14 cellular contexts compared by ENCODE assay signal in genomic region chr11:59552844-59553243, GRCh38. TPM values are rescaled to one million over a fixed set of nuclear protein-coding genes. Genes with fewer than 3 reads are reported as not detected.
DNase-seq lines count a peak whose midpoint lies in the region; ATAC-seq and TF ChIP-seq lines count a peak whose summit lies in the region.
"Had no signal": no experiment of that assay in that cellular context is flagged by ENCODE, and none has a peak within 500 bp of the region (broad histone marks: within the 10 kb centered on the region; RNA-seq: fewer than 3 reads in every experiment).

No MANE protein-coding gene starts in this region.

- ATAC-seq in activated T-cell treated with anti-CD3 and anti-CD28 coated beads, Interleukin-2, amount 50 U/mL, for 4 hours: no peak
- ATAC-seq: pancreas had no signal

- DNase-seq in activated T-cell treated with anti-CD3 and anti-CD28 coated beads, Interleukin-2, amount 50 U/mL, for 4 hours: no peak
- no peak for DNase-seq in activated T-cell treated with anti-CD3 and anti-CD28 coated beads, Interleukin-2, amount 50 U/mL, for 1 hour
- no peak for DNase-seq in endodermal cell
- no peak for DNase-seq in spleen
- DNase-seq in pons (ENCODE audit: low spot score): no peak
- no peak for DNase-seq in dermis blood vessel endothelial cell
- DNase-seq in colonic mucosa: no peak
- DNase-seq: NCI-H1417 treated with DMSO at 0.1 percent for 48 hours, pancreas had no signal

- H3K27me3 Mint-ChIP-seq in activated T-cell treated with anti-CD3 and anti-CD28 coated beads, Interleukin-2, amount 50 U/mL, for 4 hours (ENCODE audit: low read depth): peaks cover 5% of the 10 kb centered on the region
- H3K27me3 Mint-ChIP-seq in IgD-negative memory B cell (peaks cover 11% of the 10 kb centered on the region), endodermal cell (ENCODE audit: insufficient read depth) (peaks cover 6% of the 10 kb centered on the region)

- no peak for TF ChIP-seq POLR2A in spleen (IDR thresholded peaks at IDR 0.05)

- H3K27ac Mint-ChIP-seq in IgD-negative memory B cell (peak overlapping the region in 2 of 3 donors; percentile 72 to 100), endodermal cell (no peak overlapping the region)
- H3K27ac Mint-ChIP-seq: dendritic cell treated with granulocyte-macrophage colony-stimulating factor and Interleukin-4, amounts not matched to agents 40 ng/mL and 50 ng/mL, for 4 days had no signal

- TF ChIP-seq CTCF in endodermal cell (conservative IDR thresholded peaks at IDR 0.05) (no peak), spleen (IDR thresholded peaks at IDR 0.05 in 8 of 11, conservative IDR thresholded peaks at IDR 0.05 in 3 of 11) (no peak), colonic mucosa (IDR thresholded peaks at IDR 0.05) (no peak)

- no peaks in the 10 kb centered on the region for H3K36me3 ChIP-seq in endodermal cell (ENCODE audit: control insufficient read depth, insufficient read depth, low read length)
- H3K36me3 ChIP-seq in spleen: no peaks in the 10 kb centered on the region
- H3K36me3 ChIP-seq in colonic mucosa: no peaks in the 10 kb centered on the region
- H3K36me3 ChIP-seq: pancreas, suprapubic skin had no signal

- no peaks in the 10 kb centered on the region for H3K9me3 Mint-ChIP-seq in activated T-cell treated with anti-CD3 and anti-CD28 coated beads, Interleukin-2, amount 50 U/mL, for 4 hours
- H3K9me3 Mint-ChIP-seq in IgD-negative memory B cell: no peaks in the 10 kb centered on the region
- no peaks in the 10 kb centered on the region for H3K9me3 Mint-ChIP-seq in endodermal cell
- H3K9me3 Mint-ChIP-seq: dendritic cell treated with granulocyte-macrophage colony-stimulating factor and Interleukin-4, amounts not matched to agents 40 ng/mL and 50 ng/mL, for 4 days had no signal

- peaks cover 40% of the 10 kb centered on the region for H3K4me1 Mint-ChIP-seq in activated T-cell treated with anti-CD3 and anti-CD28 coated beads, Interleukin-2, amount 50 U/mL, for 4 hours (ENCODE audit: low read depth)
- H3K4me1 Mint-ChIP-seq in IgD-negative memory B cell (peaks cover 29 to 40% (median 37%) of the 10 kb centered on the region in 3 donors), endodermal cell (peaks cover 12% of the 10 kb centered on the region)

- H3K4me3 Mint-ChIP-seq in activated T-cell treated with anti-CD3 and anti-CD28 coated beads, Interleukin-2, amount 50 U/mL, for 4 hours: peak overlapping the region; percentile 67
- H3K4me3 Mint-ChIP-seq in IgD-negative memory B cell (peak overlapping the region in 3 of 4 donors; percentile 18 to 78 (median 72)), endodermal cell (peak overlapping the region; percentile 75)
- H3K4me3 Mint-ChIP-seq: dendritic cell treated with granulocyte-macrophage colony-stimulating factor and Interleukin-4, amounts not matched to agents 40 ng/mL and 50 ng/mL, for 4 days had no signal

- WGBS in endodermal cell (ENCODE audit: insufficient coverage in 1 of 2, insufficient read length in 1 of 2), 2 experiments: 58 to 75% methylated on average over 2 of the region's 2 CpGs
- WGBS in spleen, 5 donors: 40 to 66% (median 61%) methylated on average over 2 of the region's 2 CpGs

- H3K9ac ChIP-seq in endodermal cell (ENCODE audit: extremely low read depth, low read length, poor library complexity, severe bottlenecking): no peak overlapping the region
- H3K9ac ChIP-seq in colonic mucosa (ENCODE audit: low read depth in 2 of 2, low read length in 2 of 2): no peak overlapping the region

- H3K9me3 ChIP-seq in endodermal cell (ENCODE audit: control insufficient read depth, low read length): no peaks in the 10 kb centered on the region
- no peaks in the 10 kb centered on the region for H3K9me3 ChIP-seq in spleen
- H3K9me3 ChIP-seq in colonic mucosa: no peaks in the 10 kb centered on the region
- H3K9me3 ChIP-seq: pancreas, suprapubic skin had no signal

- no peaks in the 10 kb centered on the region for H3K27me3 ChIP-seq in endodermal cell (ENCODE audit: control insufficient read depth, insufficient read depth, low read length, poor library complexity, severe bottlenecking)
- peaks cover 0 to 22% (median 0%) of the 10 kb centered on the region in 7 donors for H3K27me3 ChIP-seq in spleen (replicated peaks in 1 of 7)
- H3K27me3 ChIP-seq in colonic mucosa: no peaks in the 10 kb centered on the region
- H3K27me3 ChIP-seq: pancreas, suprapubic skin had no signal

- H3K4me1 ChIP-seq in endodermal cell (ENCODE audit: control insufficient read depth, insufficient read depth, low read length) (no peaks in the 10 kb centered on the region), spleen (peaks cover 20 to 77% (median 48%) of the 10 kb centered on the region in 6 donors), colonic mucosa (no peaks in the 10 kb centered on the region)
- H3K4me1 ChIP-seq: pancreas had no signal

- H3K4me3 ChIP-seq in endodermal cell (ENCODE audit: low read length) (no peak overlapping the region), spleen (peak overlapping the region in 3 of 8 donors; percentile 53 to 76 (median 59)), colonic mucosa (no peak overlapping the region)
- H3K4me3 ChIP-seq: pancreas, suprapubic skin had no signal

- H3K27ac ChIP-seq in endodermal cell (ENCODE audit: low read depth, low read length) (no peak overlapping the region), spleen (peak overlapping the region in 7 of 8 donors; percentile 82 to 90 (median 86)), colonic mucosa (no peak overlapping the region)
- H3K27ac ChIP-seq: pancreas, suprapubic skin had no signal

- H3K36me3 Mint-ChIP-seq in activated T-cell treated with anti-CD3 and anti-CD28 coated beads, Interleukin-2, amount 50 U/mL, for 4 hours (ENCODE audit: insufficient read depth): no peaks in the 10 kb centered on the region
- H3K36me3 Mint-ChIP-seq in IgD-negative memory B cell (peaks cover 2% of the 10 kb centered on the region), endodermal cell (ENCODE audit: low read depth) (no peaks in the 10 kb centered on the region)

- intact Hi-C loops in spleen (cut with DNase I; ENCODE audit: low total_unique reads) (no loop called here), colonic mucosa (cut with DNase I) (no loop called here)

RNA-seq across cellular contexts. Expression of gene OR4D9, which starts 41.5 kb away (rescaled TPM):
- total RNA-seq in activated T-cell treated with anti-CD3 and anti-CD28 coated beads, Interleukin-2, amount 50 U/mL, for 4 hours: not detected
- polyA plus RNA-seq in IgD-negative memory B cell (not detected), spleen (not detected)
- total RNA-seq in endodermal cell (not detected), spleen (not detected), dermis blood vessel endothelial cell (under 0.01 TPM in 1 of 2 replicates, not detected in the other), colonic mucosa (not detected)
- not detected for polyA plus RNA-seq in endodermal cell (2013, experiment 1 of 2)
- not detected for polyA plus RNA-seq in endodermal cell (2013, experiment 2 of 2)
- total RNA-seq: lung microvascular endothelial cell, OCI-LY7, pancreas, suprapubic skin had no signal
- polyA plus RNA-seq: pancreas had no signal

RNA-seq across cellular contexts. Expression of gene OR4D11, which starts 49.5 kb away (rescaled TPM):
- total RNA-seq in activated T-cell treated with anti-CD3 and anti-CD28 coated beads, Interleukin-2, amount 50 U/mL, for 4 hours: not detected
- polyA plus RNA-seq in IgD-negative memory B cell (not detected), spleen (not detected)
- total RNA-seq in endodermal cell (not detected), spleen (not detected), dermis blood vessel endothelial cell (not detected in 2 replicates), colonic mucosa (not detected)
- polyA plus RNA-seq in endodermal cell (2013, experiment 1 of 2): not detected
- polyA plus RNA-seq in endodermal cell (2013, experiment 2 of 2): not detected
- total RNA-seq: lung microvascular endothelial cell, OCI-LY7, pancreas, suprapubic skin had no signal
- polyA plus RNA-seq: pancreas had no signal

Comparison
In these comparisons a context has a peak if more than half of its experiments do, and no peak if none do; other contexts are left out.
1. H3K27ac ChIP-seq: peak in spleen (7 of 8); none in endodermal cell (single experiment) and colonic mucosa (single experiment).
2. Peak in every context shown above with its lines, with median percentiles within 50 percentile points of each other: H3K4me3 Mint-ChIP-seq.